Comparison of ENCODE assay signal across 1 cellular context in genomic region chr10:99926925-99927718, GRCh38.
TF ChIP-seq lines count a peak whose summit lies in the region.

No MANE protein-coding gene starts in this region.

TF ChIP-seq in H1, 55 proteins besides CTCF, POLR2A, EP300 and RAD21 (continued from another document):
- no peak for TF ChIP-seq CHD7 (IDR thresholded peaks at IDR 0.05; ENCODE audit: insufficient replicate concordance, low read length)
- no peak for TF ChIP-seq MAX (IDR thresholded peaks at IDR 0.05)
- no peak for TF ChIP-seq TBP (IDR thresholded peaks at IDR 0.05; ENCODE audit: low read depth, low read length)
- no peak for TF ChIP-seq CBX8 (IDR thresholded peaks at IDR 0.05; ENCODE audit: borderline replicate concordance, low read depth, low read length)
- TF ChIP-seq, protein P1, sequence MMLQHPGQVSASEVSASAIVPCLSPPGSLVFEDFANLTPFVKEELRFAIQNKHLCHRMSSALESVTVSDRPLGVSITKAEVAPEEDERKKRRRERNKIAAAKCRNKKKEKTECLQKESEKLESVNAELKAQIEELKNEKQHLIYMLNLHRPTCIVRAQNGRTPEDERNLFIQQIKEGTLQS (IDR thresholded peaks at IDR 0.05; ENCODE audit: insufficient read depth, low read depth, low read length), result no peak
- TF ChIP-seq TEAD4 (IDR thresholded peaks at IDR 0.05; ENCODE audit: low read depth, low read length), result no peak
TF ChIP-seq in H1: peak in this region for 0.
